In genomic region chr7:101586078-101586941, GRCh38 we compare ENCODE assay signal across 19 cellular contexts. TPM values are rescaled to one million over a fixed set of nuclear protein-coding genes. Genes with fewer than 3 reads are reported as not detected.
A peak's percentile ranks its signal among the peaks of the same experiment; 100 is the strongest.
DNase-seq lines count a peak whose midpoint lies in the region; ATAC-seq, FAIRE-seq and TF ChIP-seq lines count a peak whose summit lies in the region.
"Had no signal": no experiment of that assay in that cellular context is flagged by ENCODE, and none has a peak within 500 bp of the region (broad histone marks: within the 10 kb centered on the region; RNA-seq: fewer than 3 reads in every experiment).

No MANE protein-coding gene starts in this region.

- no peaks in the 10 kb centered on the region for H3K79me2 ChIP-seq in K562 (ENCODE audit: control insufficient read depth, insufficient read depth, low read length)

- H3K9me3 Mint-ChIP-seq in mesothelial cell of epicardium = peaks cover 9% of the 10 kb centered on the region
- no peaks in the 10 kb centered on the region for H3K9me3 Mint-ChIP-seq in activated CD8-positive, alpha-beta T cell treated with anti-CD3 and anti-CD28 coated beads for 36 hours
- no peaks in the 10 kb centered on the region for H3K9me3 Mint-ChIP-seq in T-helper 2 cell treated with Interferon-gamma antibody and Interleukin-4, amounts not matched to agents 5 μg/mL and 100 μg/mL, for 36 hours

- ATAC-seq in left ventricle myocardium superior (no peak), K562 (no peak; the same call in 2 of the 3 replicates), GM18519 (IDR thresholded peaks at IDR 0.05; ENCODE audit: low FRiP score, unreplicated experiment) (no peak)
- ATAC-seq in activated CD8-positive, alpha-beta T cell treated with anti-CD3 and anti-CD28 coated beads for 36 hours = no peak
- ATAC-seq: activated CD8-positive, alpha-beta T cell treated with anti-CD3 and anti-CD28 coated beads, Interleukin-2, amount 10 ng/mL, durations not matched to agents 7 days and 5 days had no signal

- no peaks in the 10 kb centered on the region for H3K36me3 Mint-ChIP-seq in mesothelial cell of epicardium
- no peaks in the 10 kb centered on the region for H3K36me3 Mint-ChIP-seq in activated CD8-positive, alpha-beta T cell treated with anti-CD3 and anti-CD28 coated beads for 36 hours (ENCODE audit: low read depth)
- H3K36me3 Mint-ChIP-seq in T-helper 2 cell treated with Interferon-gamma antibody and Interleukin-4, amounts not matched to agents 5 μg/mL and 100 μg/mL, for 36 hours (ENCODE audit: low read depth) = no peaks in the 10 kb centered on the region

- H3K27ac ChIP-seq in K562 (ENCODE audit: extremely low read depth, low read depth, low read length) = no peak overlapping the region
- H3K27ac ChIP-seq: esophagus muscularis mucosa had no signal

- 31% methylated on average over 18 of the region's 18 CpGs for WGBS in K562 (ENCODE audit: insufficient coverage, low coverage, missing lambda C conversion rate)

- peak; percentile 69 for DNase-seq in cardiac septum (ENCODE audit: low spot score)
- no peak for DNase-seq in left ventricle myocardium superior
- peak in 3 of 4 experiments; percentile 42 to 66 (median 64) for DNase-seq in K562 (ENCODE audit: extremely low read depth in 1 of 4, low spot score in 3 of 4)
- DNase-seq in mesothelial cell of epicardium (ENCODE audit: low spot score in 2 of 2, unreplicated experiment in 2 of 2) = peak in 1 of 2 experiments; percentile 39
- DNase-seq in activated CD8-positive, alpha-beta T cell treated with anti-CD3 and anti-CD28 coated beads for 36 hours = no peak
- DNase-seq in T-helper 2 cell treated with Interferon-gamma antibody and Interleukin-4, amounts not matched to agents 5 μg/mL and 100 μg/mL, for 36 hours (ENCODE audit: low spot score) = no peak
- DNase-seq in germinal center (ENCODE audit: low spot score) = no peak
- DNase-seq: activated CD8-positive, alpha-beta T cell treated with anti-CD3 and anti-CD28 coated beads, Interleukin-2, amount 10 ng/mL, durations not matched to agents 7 days and 5 days; aorta; dermis blood vessel endothelial cell; NCI-H1048; NCI-H345; retina had no signal

- intact Hi-C loops in cardiac septum (cut with DNase I) (no loop called here), left ventricle myocardium superior (cut with micrococcal nuclease) (no loop called here), K562 (cut with micrococcal nuclease) (no loop called here)
- intact Hi-C loops in activated CD8-positive, alpha-beta T cell treated with anti-CD3 and anti-CD28 coated beads for 36 hours (cut with micrococcal nuclease) = no loop called here

- H3K4me2 ChIP-seq in K562 (ENCODE audit: insufficient read depth, low read length) = no peak overlapping the region

- TF ChIP-seq EP300 in K562 (IDR thresholded peaks at IDR 0.05; ENCODE audit: low read length) = no peak

- no peaks in the 10 kb centered on the region for H3K9me1 ChIP-seq in K562 (ENCODE audit: control insufficient read depth, insufficient read depth, low read length)

- peak; percentile 35 for FAIRE-seq in K562 (lab: Jason Lieb, UNC)
- FAIRE-seq: TTC549 had no signal

- H3K27me3 ChIP-seq in K562 (ENCODE audit: control insufficient read depth in 2 of 2, insufficient read depth in 2 of 2, low read length in 2 of 2) = peaks cover 14 to 41% of the 10 kb centered on the region in 2 experiments; a peak in 4 of 5 replicates

- CTCF ChIA-PET in K562 (lab: Yijun Ruan, JAX; ENCODE audit: low intra/inter-chr PET ratio) = no interaction called here
- CTCF ChIA-PET in activated CD8-positive, alpha-beta T cell treated with anti-CD3 and anti-CD28 coated beads for 36 hours (lab: Charles Lee) = interaction anchor here (1.1 kb wide), 1 partner anchor 17 kb away, joined by 4 read pairs; no protein-coding TSS in a partner anchor

- peaks cover 5% of the 10 kb centered on the region; the same call in 1 of the 2 replicates for H3K9me3 ChIP-seq in K562 (replicated peaks; ENCODE audit: control insufficient read depth, insufficient read depth, low read depth, low read length)

- no peak overlapping the region for H3K4me3 ChIP-seq in K562
- H3K4me3 ChIP-seq: esophagus muscularis mucosa had no signal

- peaks cover 0 to 10% of the 10 kb centered on the region in 2 experiments; a peak in 1 of 5 replicates for H3K4me1 ChIP-seq in K562 (replicated peaks in 1 of 2; ENCODE audit: control insufficient read depth in 2 of 2, insufficient read depth in 2 of 2, low read length in 2 of 2)
- H3K4me1 ChIP-seq: esophagus muscularis mucosa had no signal

- no TSS peak for BruUV-seq in K562 (replicated peaks; lab: Mats Ljungman, UMichigan)

- H4K20me1 ChIP-seq in K562 (replicated peaks; ENCODE audit: control insufficient read depth, insufficient read depth, low read length) = no peaks in the 10 kb centered on the region

- no peaks in the 10 kb centered on the region for H3K36me3 ChIP-seq in K562 (ENCODE audit: control insufficient read depth, insufficient read depth, low read length)
- H3K36me3 ChIP-seq: esophagus muscularis mucosa had no signal

- peaks cover 18% of the 10 kb centered on the region for H3K27me3 Mint-ChIP-seq in mesothelial cell of epicardium (ENCODE audit: low read depth)
- no peaks in the 10 kb centered on the region for H3K27me3 Mint-ChIP-seq in activated CD8-positive, alpha-beta T cell treated with anti-CD3 and anti-CD28 coated beads for 36 hours
- no peaks in the 10 kb centered on the region for H3K27me3 Mint-ChIP-seq in T-helper 2 cell treated with Interferon-gamma antibody and Interleukin-4, amounts not matched to agents 5 μg/mL and 100 μg/mL, for 36 hours (ENCODE audit: low read depth)

- peaks cover 55% of the 10 kb centered on the region for H3K4me1 Mint-ChIP-seq in mesothelial cell of epicardium
- peaks cover 2% of the 10 kb centered on the region for H3K4me1 Mint-ChIP-seq in activated CD8-positive, alpha-beta T cell treated with anti-CD3 and anti-CD28 coated beads for 36 hours (ENCODE audit: low read depth)
- peaks cover 4% of the 10 kb centered on the region for H3K4me1 Mint-ChIP-seq in T-helper 2 cell treated with Interferon-gamma antibody and Interleukin-4, amounts not matched to agents 5 μg/mL and 100 μg/mL, for 36 hours (ENCODE audit: low read depth)

- H2AFZ ChIP-seq in K562 (ENCODE audit: low read depth, low read length) = no peak overlapping the region

- TF ChIP-seq POLR2A in K562 (conservative IDR thresholded peaks at IDR 0.05) = no peak

- POLR2A ChIA-PET in K562 (lab: Yijun Ruan, JAX) = interaction anchor here (0.5 to 0.8 kb wide), 3 partner anchors 154 to 870 kb away, joined by 3 to 4 read pairs (median 3); no protein-coding TSS in a partner anchor
- POLR2A ChIA-PET in activated CD8-positive, alpha-beta T cell treated with anti-CD3 and anti-CD28 coated beads for 36 hours (lab: Charles Lee) = no interaction called here

- peak overlapping the region; percentile 53 for H3K27ac Mint-ChIP-seq in mesothelial cell of epicardium
- no peak overlapping the region for H3K27ac Mint-ChIP-seq in activated CD8-positive, alpha-beta T cell treated with anti-CD3 and anti-CD28 coated beads for 36 hours
- no peak overlapping the region for H3K27ac Mint-ChIP-seq in T-helper 2 cell treated with Interferon-gamma antibody and Interleukin-4, amounts not matched to agents 5 μg/mL and 100 μg/mL, for 36 hours
- H3K27ac Mint-ChIP-seq: activated CD8-positive, alpha-beta T cell treated with anti-CD3 and anti-CD28 coated beads, Interleukin-2, amount 10 ng/mL, durations not matched to agents 7 days and 5 days had no signal

- no peak for TF ChIP-seq CTCF in K562 (IDR thresholded peaks at IDR 0.05 in 2 of 3, conservative IDR thresholded peaks at IDR 0.05 in 1 of 3; ENCODE audit: insufficient read depth in 2 of 3, low read depth in 1 of 3, low read length in 3 of 3)
- no peak for TF ChIP-seq CTCF in mesothelial cell of epicardium (IDR thresholded peaks at IDR 0.05; ENCODE audit: unreplicated experiment)
- TF ChIP-seq CTCF in activated CD8-positive, alpha-beta T cell treated with anti-CD3 and anti-CD28 coated beads for 36 hours (IDR thresholded peaks at IDR 0.05) = no peak

- no peak overlapping the region for H3K9ac ChIP-seq in K562 (ENCODE audit: insufficient read depth in 1 of 2, low read depth in 2 of 2, low read length in 2 of 2)

- in situ Hi-C loops in K562 (cut with MboI) = no loop called here

- no peak for TF ChIP-seq RAD21 in K562 (CRISPR knock-in tag; conservative IDR thresholded peaks at IDR 0.05 in 1 of 2, IDR thresholded peaks at IDR 0.05 in 1 of 2)

- no peak overlapping the region for H3K4me3 Mint-ChIP-seq in mesothelial cell of epicardium
- H3K4me3 Mint-ChIP-seq in activated CD8-positive, alpha-beta T cell treated with anti-CD3 and anti-CD28 coated beads for 36 hours = no peak overlapping the region
- no peak overlapping the region for H3K4me3 Mint-ChIP-seq in T-helper 2 cell treated with Interferon-gamma antibody and Interleukin-4, amounts not matched to agents 5 μg/mL and 100 μg/mL, for 36 hours
- H3K4me3 Mint-ChIP-seq: activated CD8-positive, alpha-beta T cell treated with anti-CD3 and anti-CD28 coated beads, Interleukin-2, amount 10 ng/mL, durations not matched to agents 7 days and 5 days had no signal

RNA-seq across cellular contexts. Expression of gene MYL10, which starts 42.8 kb away (rescaled TPM):
- total RNA-seq in cardiac septum (not detected), left ventricle myocardium superior (not detected), K562 (2014; rRNA removed) (not detected in 2 replicates), K562 (2014; rRNA removed; fragmentation: Illumina TruSeq; extraction: Trizol) (not detected in 2 replicates), K562 (2015; rRNA removed; fragmentation: Illumina TruSeq; extraction: Trizol) (not detected in 2 replicates), K562 (2021) (not detected in 2 replicates), mesothelial cell of epicardium (not detected in 3 replicates)
- total RNA-seq in K562 (2011; cell fraction: chromatin; rRNA removed; ENCODE audit: low replicate concordance) = not detected in 2 replicates
- not detected in 2 replicates for total RNA-seq in K562 (2011; cell fraction: nucleolus; rRNA removed)
- total RNA-seq in K562 (2011; cell fraction: nucleoplasm; rRNA removed) = not detected in 2 replicates
- polyA plus RNA-seq in K562 (2011; rRNA removed) (not detected in 2 replicates), K562 (2014; fragmentation: Illumina TruSeq; extraction: Trizol) (not detected in 2 replicates), K562 (2014; fragmentation: Nextera tagmentation; extraction: Ambion mirVana) (not detected), K562 (2014; rRNA removed) (not detected in 2 replicates)
- not detected in 2 replicates for polyA plus RNA-seq in K562 (2011; cell fraction: cytosol; rRNA removed)
- polyA plus RNA-seq in K562 (2011; cell fraction: nucleus; rRNA removed) = not detected in 2 replicates
- not detected in 2 replicates for polyA plus RNA-seq in K562 (2012)
- polyA minus RNA-seq in K562 (2011; rRNA and poly(A)+ RNA removed) = not detected in 2 replicates
- not detected in 2 replicates for polyA minus RNA-seq in K562 (2011; cell fraction: cytosol; rRNA and poly(A)+ RNA removed)
- polyA minus RNA-seq in K562 (2011; cell fraction: nucleus; rRNA and poly(A)+ RNA removed) = not detected in 2 replicates
- total RNA-seq in activated CD8-positive, alpha-beta T cell treated with anti-CD3 and anti-CD28 coated beads for 36 hours = not detected
- total RNA-seq: activated CD8-positive, alpha-beta T cell treated with anti-CD3 and anti-CD28 coated beads, Interleukin-2, amount 10 ng/mL, durations not matched to agents 7 days and 5 days; aorta; dermis blood vessel endothelial cell; esophagus muscularis mucosa; SK-MEL-5; temporal lobe had no signal
- polyA plus RNA-seq: AG04450, aorta had no signal

Comparison
In these comparisons a context has a peak if more than half of its experiments do, and no peak if none do; other contexts are left out.
1. DNase-seq: peak in cardiac septum (single experiment) and K562 (3 of 4); none in left ventricle myocardium superior (single experiment), activated CD8-positive, alpha-beta T cell treated with anti-CD3 and anti-CD28 coated beads for 36 hours (single experiment), T-helper 2 cell treated with Interferon-gamma antibody and Interleukin-4, amounts not matched to agents 5 μg/mL and 100 μg/mL, for 36 hours (single experiment) and germinal center (single experiment).